Comparison of ENCODE assay signal across 16 cellular contexts in genomic region chr15:58520464-58520863, GRCh38.
DNase-seq lines count a peak whose midpoint lies in the region; ATAC-seq lines count a peak whose summit lies in the region.
"Had no signal": no experiment of that assay in that cellular context is flagged by ENCODE, and none has a peak within 500 bp of the region (broad histone marks: within the 10 kb centered on the region; RNA-seq: fewer than 3 reads in every experiment).

No MANE protein-coding gene starts in this region.

- peaks cover 19 to 23% of the 10 kb centered on the region in 2 experiments for H3K4me1 ChIP-seq in trophoblast cell (ENCODE audit: control insufficient read depth in 1 of 2, insufficient read depth in 2 of 2, low read length in 2 of 2)

- POLR2A ChIA-PET in activated CD4-positive, alpha-beta memory T cell treated with anti-CD3 and anti-CD28 coated beads, Interleukin-2, amount 10 ng/mL, durations not matched to agents 7 days and 5 days (lab: Charles Lee), result no interaction called here

- peak overlapping the region; percentile 94 for H2AK5ac ChIP-seq in trophoblast cell (ENCODE audit: low read length)

- peaks cover 27% of the 10 kb centered on the region for H3K79me1 ChIP-seq in trophoblast cell (ENCODE audit: low read length)

- no peaks in the 10 kb centered on the region for H3K36me3 ChIP-seq in trophoblast cell (ENCODE audit: control insufficient read depth in 1 of 2, insufficient read depth in 2 of 2, low read length in 2 of 2)
- H3K36me3 ChIP-seq: tibial nerve had no signal

- peak overlapping the region; percentile 81 for H2BK120ac ChIP-seq in trophoblast cell (ENCODE audit: insufficient read depth, low read length, poor library complexity)

- CTCF ChIA-PET in activated CD4-positive, alpha-beta memory T cell treated with anti-CD3 and anti-CD28 coated beads, Interleukin-2, amount 10 ng/mL, durations not matched to agents 7 days and 5 days (lab: Charles Lee), result no interaction called here

- H3K4me3 ChIP-seq in trophoblast cell (ENCODE audit: low read depth, low read length), result no peak overlapping the region
- H3K4me3 ChIP-seq: A549, body of pancreas, tibial nerve had no signal

- no peaks in the 10 kb centered on the region for H3K27me3 ChIP-seq in trophoblast cell (ENCODE audit: insufficient read depth, low read length)
- H3K27me3 ChIP-seq: body of pancreas, tibial nerve had no signal

- peaks cover 64% of the 10 kb centered on the region for H3K4me1 Mint-ChIP-seq in activated CD4-positive, alpha-beta T cell treated with anti-CD3 and anti-CD28 coated beads, Interleukin-2, amount 10 ng/mL, durations not matched to agents 24 days and 14 days
- H3K4me1 Mint-ChIP-seq in activated CD4-positive, alpha-beta memory T cell treated with anti-CD3 and anti-CD28 coated beads, Interleukin-2, amount 10 ng/mL, durations not matched to agents 7 days and 5 days, result peaks cover 32% of the 10 kb centered on the region

- H2BK12ac ChIP-seq in trophoblast cell (ENCODE audit: low read length), result peak overlapping the region; percentile 93

- DNase-seq in activated CD4-positive, alpha-beta T cell treated with anti-CD3 and anti-CD28 coated beads, Interleukin-2, amount 10 ng/mL, durations not matched to agents 24 days and 14 days, result no peak
- DNase-seq in activated CD4-positive, alpha-beta T cell treated with anti-CD3 and anti-CD28 coated beads, Interleukin-2, amount 50 U/mL, for 48 hours, result no peak
- DNase-seq in OCI-M2 (lab: John Stamatoyannopoulos, UW; ENCODE audit: unreplicated experiment) (peak; percentile 34), epithelial cell of prostate (ENCODE audit: low read depth, low spot score) (no peak), trophoblast cell (no peak)
- no peak for DNase-seq in activated CD4-positive, alpha-beta memory T cell treated with anti-CD3 and anti-CD28 coated beads, Interleukin-2, amount 10 ng/mL, durations not matched to agents 7 days and 5 days
- DNase-seq: activated CD4-positive, alpha-beta T cell treated with anti-CD3 and anti-CD28 coated beads for 4 hours; activated T-cell treated with anti-CD3 and anti-CD28 coated beads, Interleukin-2, amount 50 U/mL, for 72 hours; body of pancreas; effector CD4-positive, alpha-beta T cell; NCI-H1930 had no signal

- H3K4ac ChIP-seq in trophoblast cell (ENCODE audit: low read depth, low read length), result no peak overlapping the region

- H3K9ac ChIP-seq in trophoblast cell (ENCODE audit: low read length), result no peak overlapping the region
- H3K9ac ChIP-seq: KMS-11 had no signal

- peak overlapping the region; percentile 47 for H3K18ac ChIP-seq in trophoblast cell (ENCODE audit: low read length)

- H2AFZ ChIP-seq in trophoblast cell (ENCODE audit: insufficient read depth, low read length, poor library complexity), result no peak overlapping the region

- H3K9me3 Mint-ChIP-seq in activated CD4-positive, alpha-beta T cell treated with anti-CD3 and anti-CD28 coated beads, Interleukin-2, amount 10 ng/mL, durations not matched to agents 24 days and 14 days, result peaks cover 8% of the 10 kb centered on the region
- H3K9me3 Mint-ChIP-seq in activated CD4-positive, alpha-beta memory T cell treated with anti-CD3 and anti-CD28 coated beads, Interleukin-2, amount 10 ng/mL, durations not matched to agents 7 days and 5 days, result peaks cover 5% of the 10 kb centered on the region

- H3K27me3 Mint-ChIP-seq in activated CD4-positive, alpha-beta T cell treated with anti-CD3 and anti-CD28 coated beads, Interleukin-2, amount 10 ng/mL, durations not matched to agents 24 days and 14 days, result no peaks in the 10 kb centered on the region
- peaks cover 11% of the 10 kb centered on the region for H3K27me3 Mint-ChIP-seq in activated CD4-positive, alpha-beta memory T cell treated with anti-CD3 and anti-CD28 coated beads, Interleukin-2, amount 10 ng/mL, durations not matched to agents 7 days and 5 days

- WGBS in trophoblast cell (ENCODE audit: extremely low coverage, insufficient coverage, insufficient read length), result 100% methylated on average over 1 of the region's 9 CpGs

- H3K4me3 Mint-ChIP-seq in activated CD4-positive, alpha-beta T cell treated with anti-CD3 and anti-CD28 coated beads, Interleukin-2, amount 10 ng/mL, durations not matched to agents 24 days and 14 days, result no peak overlapping the region
- H3K4me3 Mint-ChIP-seq in activated CD4-positive, alpha-beta memory T cell treated with anti-CD3 and anti-CD28 coated beads, Interleukin-2, amount 10 ng/mL, durations not matched to agents 7 days and 5 days, result no peak overlapping the region
- H3K4me3 Mint-ChIP-seq: activated T-cell treated with anti-CD3 and anti-CD28 coated beads, Interleukin-2, amount 50 U/mL, for 72 hours had no signal

- H3K27ac ChIP-seq in epithelial cell of prostate (peak overlapping the region; percentile 85), trophoblast cell (ENCODE audit: low read depth, low read length) (no peak overlapping the region)
- H3K27ac ChIP-seq: KMS-11 had no signal

- ATAC-seq in HG02885 (IDR thresholded peaks at IDR 0.05; ENCODE audit: poor library complexity, unreplicated experiment) (no peak), GM21526 (IDR thresholded peaks at IDR 0.05; ENCODE audit: low FRiP score, unreplicated experiment) (no peak)
- ATAC-seq: activated T-cell treated with anti-CD3 and anti-CD28 coated beads, Interleukin-2, amount 50 U/mL, for 72 hours; body of pancreas had no signal

- intact Hi-C loops in activated CD4-positive, alpha-beta T cell treated with anti-CD3 and anti-CD28 coated beads, Interleukin-2, amount 10 ng/mL, durations not matched to agents 24 days and 14 days (cut with micrococcal nuclease), result no loop called here

- peaks cover 2% of the 10 kb centered on the region for H3K79me2 ChIP-seq in trophoblast cell (ENCODE audit: control insufficient read depth, insufficient read depth, low read length, poor library complexity)

- H4K8ac ChIP-seq in trophoblast cell (ENCODE audit: low read depth, low read length), result peak overlapping the region; percentile 35

- no peak overlapping the region for H2BK5ac ChIP-seq in trophoblast cell (ENCODE audit: low read depth, low read length, poor library complexity)

- no peaks in the 10 kb centered on the region for H3K9me3 ChIP-seq in trophoblast cell (ENCODE audit: insufficient read depth, low read depth, low read length)
- H3K9me3 ChIP-seq: A549, body of pancreas, tibial nerve had no signal

- H4K91ac ChIP-seq in trophoblast cell (ENCODE audit: low read depth, low read length), result peak overlapping the region; percentile 45

- H3K14ac ChIP-seq in trophoblast cell (ENCODE audit: low read length), result peak overlapping the region; percentile 47

- H3K27ac Mint-ChIP-seq in activated CD4-positive, alpha-beta T cell treated with anti-CD3 and anti-CD28 coated beads, Interleukin-2, amount 10 ng/mL, durations not matched to agents 24 days and 14 days, result peak overlapping the region; percentile 8
- no peak overlapping the region for H3K27ac Mint-ChIP-seq in activated CD4-positive, alpha-beta memory T cell treated with anti-CD3 and anti-CD28 coated beads, Interleukin-2, amount 10 ng/mL, durations not matched to agents 7 days and 5 days
- H3K27ac Mint-ChIP-seq: activated T-cell treated with anti-CD3 and anti-CD28 coated beads, Interleukin-2, amount 50 U/mL, for 72 hours had no signal

- no peak overlapping the region for H3K4me2 ChIP-seq in trophoblast cell (ENCODE audit: low read length)
- H3K4me2 ChIP-seq: A549, KMS-11 had no signal

- peaks cover 8% of the 10 kb centered on the region for H3K36me3 Mint-ChIP-seq in activated CD4-positive, alpha-beta T cell treated with anti-CD3 and anti-CD28 coated beads, Interleukin-2, amount 10 ng/mL, durations not matched to agents 24 days and 14 days (ENCODE audit: low read depth)
- peaks cover 5% of the 10 kb centered on the region for H3K36me3 Mint-ChIP-seq in activated CD4-positive, alpha-beta memory T cell treated with anti-CD3 and anti-CD28 coated beads, Interleukin-2, amount 10 ng/mL, durations not matched to agents 7 days and 5 days (ENCODE audit: low read depth)

- no peak overlapping the region for H3K23ac ChIP-seq in trophoblast cell (ENCODE audit: low read length)

- H4K12ac ChIP-seq in trophoblast cell (ENCODE audit: low read depth, low read length), result no peak overlapping the region
